In genomic region chr10:122468923-122469781, GRCh38 we compare ENCODE assay signal across 1 cellular context.
TF ChIP-seq lines count a peak whose summit lies in the region.

No MANE protein-coding gene starts in this region.

TF ChIP-seq in HEK293, 187 proteins besides CTCF, POLR2A, EP300 and RAD21 (continued from another document):
- TF ChIP-seq, protein P1, sequence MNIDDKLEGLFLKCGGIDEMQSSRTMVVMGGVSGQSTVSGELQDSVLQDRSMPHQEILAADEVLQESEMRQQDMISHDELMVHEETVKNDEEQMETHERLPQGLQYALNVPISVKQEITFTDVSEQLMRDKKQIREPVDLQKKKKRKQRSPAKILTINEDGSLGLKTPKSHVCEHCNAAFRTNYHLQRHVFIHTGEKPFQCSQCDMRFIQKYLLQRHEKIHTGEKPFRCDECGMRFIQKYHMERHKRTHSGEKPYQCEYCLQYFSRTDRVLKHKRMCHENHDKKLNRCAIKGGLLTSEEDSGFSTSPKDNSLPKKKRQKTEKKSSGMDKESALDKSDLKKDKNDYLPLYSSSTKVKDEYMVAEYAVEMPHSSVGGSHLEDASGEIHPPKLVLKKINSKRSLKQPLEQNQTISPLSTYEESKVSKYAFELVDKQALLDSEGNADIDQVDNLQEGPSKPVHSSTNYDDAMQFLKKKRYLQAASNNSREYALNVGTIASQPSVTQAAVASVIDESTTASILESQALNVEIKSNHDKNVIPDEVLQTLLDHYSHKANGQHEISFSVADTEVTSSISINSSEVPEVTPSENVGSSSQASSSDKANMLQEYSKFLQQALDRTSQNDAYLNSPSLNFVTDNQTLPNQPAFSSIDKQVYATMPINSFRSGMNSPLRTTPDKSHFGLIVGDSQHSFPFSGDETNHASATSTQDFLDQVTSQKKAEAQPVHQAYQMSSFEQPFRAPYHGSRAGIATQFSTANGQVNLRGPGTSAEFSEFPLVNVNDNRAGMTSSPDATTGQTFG (tag by site-specific recombination; IDR thresholded peaks at IDR 0.05; ENCODE audit: borderline replicate concordance): no peak
- peak; percentile 71; the same call in 1 of the 2 replicates for TF ChIP-seq ZNF600 (tag by site-specific recombination; IDR thresholded peaks at IDR 0.05)
- TF ChIP-seq ZNF610 (tag by site-specific recombination; IDR thresholded peaks at IDR 0.05; ENCODE audit: borderline replicate concordance): no peak
- no peak for TF ChIP-seq ZNF214 (tag by site-specific recombination; IDR thresholded peaks at IDR 0.05; ENCODE audit: borderline replicate concordance)
- TF ChIP-seq ZFHX2 (tag by site-specific recombination; conservative IDR thresholded peaks at IDR 0.05): no peak
- no peak for TF ChIP-seq ZNF302 (tag by site-specific recombination; IDR thresholded peaks at IDR 0.05; ENCODE audit: low read depth)
- 0 out of 2 replicates have a peak, but pooled peaks have one; percentile 9 for TF ChIP-seq PRDM1 (tag by site-specific recombination; IDR thresholded peaks at IDR 0.05)
- TF ChIP-seq ZBTB10 (tag by site-specific recombination; IDR thresholded peaks at IDR 0.05): no peak
- TF ChIP-seq ZNF155 (tag by site-specific recombination; IDR thresholded peaks at IDR 0.05): no peak
- TF ChIP-seq ZNF121 (tag by site-specific recombination; IDR thresholded peaks at IDR 0.05): no peak
- TF ChIP-seq ZNF335 (tag by site-specific recombination; conservative IDR thresholded peaks at IDR 0.05): peak; percentile 46
- 0 out of 2 replicates have a peak, but pooled peaks have one; percentile 31 for TF ChIP-seq ZNF639 (tag by site-specific recombination; IDR thresholded peaks at IDR 0.05)
- TF ChIP-seq, protein P2, sequence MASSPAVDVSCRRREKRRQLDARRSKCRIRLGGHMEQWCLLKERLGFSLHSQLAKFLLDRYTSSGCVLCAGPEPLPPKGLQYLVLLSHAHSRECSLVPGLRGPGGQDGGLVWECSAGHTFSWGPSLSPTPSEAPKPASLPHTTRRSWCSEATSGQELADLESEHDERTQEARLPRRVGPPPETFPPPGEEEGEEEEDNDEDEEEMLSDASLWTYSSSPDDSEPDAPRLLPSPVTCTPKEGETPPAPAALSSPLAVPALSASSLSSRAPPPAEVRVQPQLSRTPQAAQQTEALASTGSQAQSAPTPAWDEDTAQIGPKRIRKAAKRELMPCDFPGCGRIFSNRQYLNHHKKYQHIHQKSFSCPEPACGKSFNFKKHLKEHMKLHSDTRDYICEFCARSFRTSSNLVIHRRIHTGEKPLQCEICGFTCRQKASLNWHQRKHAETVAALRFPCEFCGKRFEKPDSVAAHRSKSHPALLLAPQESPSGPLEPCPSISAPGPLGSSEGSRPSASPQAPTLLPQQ (tag by site-specific recombination; IDR thresholded peaks at IDR 0.05): no peak
- no peak for TF ChIP-seq ZNF174 (tag by site-specific recombination; IDR thresholded peaks at IDR 0.05)
- TF ChIP-seq GLI4 (tag by site-specific recombination; IDR thresholded peaks at IDR 0.05): no peak
- TF ChIP-seq ZNF791 (tag by site-specific recombination; IDR thresholded peaks at IDR 0.05): 0 out of 2 replicates have a peak, but pooled peaks have one; percentile 12
- TF ChIP-seq ZSCAN23 (tag by site-specific recombination; IDR thresholded peaks at IDR 0.05): no peak
- TF ChIP-seq ZNF544 (tag by site-specific recombination; IDR thresholded peaks at IDR 0.05): no peak
- TF ChIP-seq ZNF239 (tag by site-specific recombination; IDR thresholded peaks at IDR 0.05): no peak
- TF ChIP-seq ZNF140 (tag by site-specific recombination; IDR thresholded peaks at IDR 0.05): no peak
- TF ChIP-seq ZBTB1 (tag by site-specific recombination; IDR thresholded peaks at IDR 0.05): no peak
